Comparison of ENCODE assay signal across 8 cellular contexts in the genomic region with DNA sequence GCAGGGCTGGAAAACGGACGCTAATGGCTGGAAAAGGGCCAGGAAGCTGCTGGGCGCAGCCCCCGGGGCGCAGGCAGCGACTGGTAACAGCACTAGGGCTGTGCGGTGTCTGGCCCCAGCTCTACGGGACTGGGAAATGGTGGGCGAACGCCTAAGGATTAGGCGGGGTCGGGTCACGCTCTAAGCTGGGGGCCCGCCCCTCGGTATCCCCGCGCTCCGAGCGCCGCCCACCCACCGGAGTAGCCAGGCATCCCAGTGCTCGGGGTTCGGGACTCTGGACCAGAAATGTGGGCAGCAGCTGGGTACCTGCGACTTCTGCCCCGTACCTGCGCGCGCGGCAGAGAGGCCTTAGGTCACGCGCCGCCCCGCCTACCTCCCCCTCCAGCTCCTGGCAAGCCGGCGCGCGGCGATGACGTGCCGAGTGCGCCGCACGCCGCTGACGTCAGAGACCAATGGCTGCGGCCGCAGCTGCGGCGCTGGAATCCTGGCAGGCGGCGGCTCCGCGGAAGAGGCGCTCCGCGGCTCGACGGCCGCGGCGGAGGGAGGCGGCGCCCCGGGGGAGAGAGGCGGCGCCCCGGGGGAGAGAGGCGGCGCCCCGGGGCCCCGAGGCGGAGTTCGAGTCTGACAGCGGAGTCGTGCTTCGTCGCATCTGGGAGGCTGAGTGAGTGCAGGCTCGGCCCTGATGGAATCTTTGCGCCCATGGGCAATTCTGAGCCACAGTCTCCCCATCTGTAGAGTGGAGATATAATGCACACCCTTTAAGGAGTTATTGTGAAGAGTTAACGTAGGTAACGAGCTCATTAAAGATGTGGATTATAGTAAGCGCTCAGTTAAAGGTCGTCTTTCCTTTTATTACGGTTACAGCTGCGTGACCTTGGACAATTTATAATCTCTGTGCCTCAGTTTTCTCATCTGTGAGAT. TPM values are rescaled to one million over a fixed set of nuclear protein-coding genes. Genes with fewer than 3 reads are reported as not detected.
DNase-seq lines count a peak whose midpoint lies in the region; ATAC-seq lines count a peak whose summit lies in the region.

Gene HPS4 (minus strand): TSS at position 345 of the 921 bp plus-strand sequence. CDS start 2,021 bp downstream, outside the sequence.
Gene SRRD (plus strand): TSS at position 439 of the 921 bp plus-strand sequence. CDS start 14 bp downstream, at position 453.

- peak within 1 kb of the TSS; percentile 95 for H3K27ac ChIP-seq in CD4-positive, alpha-beta memory T cell (ENCODE audit: low read depth, low read length)
- peak within 1 kb of the TSS; percentile 97 for H3K27ac ChIP-seq in mesendoderm (ENCODE audit: low read depth, low read length)

- no peak within 1 kb of the TSS for H2BK15ac ChIP-seq in mesendoderm (replicated peaks; ENCODE audit: low read depth)

- peaks cover 0 to 3% (median 0%) of the 10 kb centered on the region in 8 donors for H3K9me3 Mint-ChIP-seq in CD4-positive, alpha-beta memory T cell

- H4K8ac ChIP-seq in mesendoderm (ENCODE audit: low read depth, low read length): peak within 1 kb of the TSS; percentile 99

- POLR2A ChIA-PET in CD4-positive, alpha-beta memory T cell (lab: Charles Lee; ENCODE audit: partially characterized antibody): interaction anchor here (0.7 to 6.4 kb wide), 28 partner anchors 9 to 1436 kb away, joined by 3 to 68 read pairs (median 6); partner anchors contain the start of genes ASPHD2, MIAT, PITPNB and TFIP11

- H3K4ac ChIP-seq in mesendoderm (ENCODE audit: low read depth, low read length): peak within 1 kb of the TSS; percentile 63

- peaks cover 70% of the 10 kb centered on the region for H3K4me1 ChIP-seq in CD4-positive, alpha-beta memory T cell (ENCODE audit: insufficient read depth, low read length)
- H3K4me1 ChIP-seq in endocrine pancreas (ENCODE audit: control insufficient read depth, insufficient read depth, low read length): peaks cover 16% of the 10 kb centered on the region
- peaks cover 4% of the 10 kb centered on the region for H3K4me1 ChIP-seq in mesendoderm (ENCODE audit: control insufficient read depth, low read depth, low read length)

- peak within 1 kb of the TSS; percentile 93 to 99 (median 99) for H3K27ac Mint-ChIP-seq in CD4-positive, alpha-beta memory T cell

- peak within 1 kb of the TSS; percentile 62 for H2BK5ac ChIP-seq in mesendoderm (ENCODE audit: low read length)

- no peaks in the 10 kb centered on the region for H3K27me3 Mint-ChIP-seq in CD4-positive, alpha-beta memory T cell

- H2BK120ac ChIP-seq in mesendoderm (ENCODE audit: low read depth, low read length): no peak within 1 kb of the TSS

- peak within 1 kb of the TSS; percentile 91 to 98 (median 92) for H3K4me3 Mint-ChIP-seq in CD4-positive, alpha-beta memory T cell

- H3K79me1 ChIP-seq in mesendoderm (ENCODE audit: low read length): peaks cover 20% of the 10 kb centered on the region

- no peaks in the 10 kb centered on the region for H3K27me3 ChIP-seq in CD4-positive, alpha-beta memory T cell (ENCODE audit: insufficient read depth, low read length)
- no peaks in the 10 kb centered on the region for H3K27me3 ChIP-seq in endocrine pancreas (ENCODE audit: control insufficient read depth, insufficient read depth, low read length)
- no peaks in the 10 kb centered on the region for H3K27me3 ChIP-seq in mesendoderm (ENCODE audit: insufficient read depth, low read length, poor library complexity)

- H3K23ac ChIP-seq in mesendoderm (ENCODE audit: low read length): peak within 1 kb of the TSS; percentile 16

- peak within 1 kb of the TSS; percentile 67 for H3K4me2 ChIP-seq in mesendoderm (ENCODE audit: low read length)

- peak within 1 kb of the TSS; percentile 51 to 92 for H3K4me3 ChIP-seq in CD4-positive, alpha-beta memory T cell (ENCODE audit: low read length in 2 of 2)
- peak within 1 kb of the TSS; percentile 92 for H3K4me3 ChIP-seq in endocrine pancreas (ENCODE audit: control insufficient read depth, insufficient read depth, low read length)
- H3K4me3 ChIP-seq in mesendoderm (ENCODE audit: low read length): peak within 1 kb of the TSS; percentile 95

- CTCF ChIA-PET in CD4-positive, alpha-beta memory T cell (lab: Charles Lee; ENCODE audit: partially characterized antibody): interaction anchor here (0.9 to 4.1 kb wide), 4 partner anchors 19 to 183 kb away, joined by 3 to 17 read pairs (median 6); partner anchors contain the start of gene TFIP11

- peaks cover 16% of the 10 kb centered on the region for H3K79me2 ChIP-seq in mesendoderm (ENCODE audit: control insufficient read depth, insufficient read depth, low read length)

- peaks cover 11% of the 10 kb centered on the region for H3K36me3 ChIP-seq in CD4-positive, alpha-beta memory T cell (ENCODE audit: insufficient read depth, low read length)
- no peaks in the 10 kb centered on the region for H3K36me3 ChIP-seq in endocrine pancreas (ENCODE audit: control insufficient read depth, insufficient read depth, low read length)
- peaks cover 4% of the 10 kb centered on the region for H3K36me3 ChIP-seq in mesendoderm (ENCODE audit: control insufficient read depth, insufficient read depth, low read length)

- peaks cover 50 to 79% (median 66%) of the 10 kb centered on the region in 4 donors for H3K4me1 Mint-ChIP-seq in CD4-positive, alpha-beta memory T cell

- intact Hi-C loops in CD4-positive, alpha-beta memory T cell (cut with micrococcal nuclease): loop anchor here (1.0 to 2.0 kb wide), 5 partner anchors 29 to 189 kb away; partner anchors contain the start of genes ASPHD2, TFIP11 and TPST2

- WGBS in mesendoderm (ENCODE audit: extremely low coverage, insufficient coverage, low lambda C conversion rate): no CpG with 5 or more reads among the region's 85 CpGs

- peak within 1 kb of the TSS; percentile 77 for H3K18ac ChIP-seq in mesendoderm (ENCODE audit: low read length)

- H2AK5ac ChIP-seq in mesendoderm (ENCODE audit: low read length): no peak within 1 kb of the TSS

- H3K56ac ChIP-seq in mesendoderm (ENCODE audit: low read length): peak within 1 kb of the TSS; percentile 96

- no peaks in the 10 kb centered on the region for H3K9me3 ChIP-seq in CD4-positive, alpha-beta memory T cell (ENCODE audit: control insufficient read depth in 1 of 2, low read length in 2 of 2)
- H3K9me3 ChIP-seq in endocrine pancreas (ENCODE audit: control insufficient read depth, low read length): no peaks in the 10 kb centered on the region

- DNase-seq in CD4-positive, alpha-beta memory T cell: peak; percentile 91 to 96 (median 94)
- DNase-seq in HS-27A (ENCODE audit: low read depth) (peak; percentile 39), mesendoderm (peak; percentile 96)
- DNase-seq in NK-92 treated with Interleukin-12 subunit alpha and Interleukin-12 subunit beta, amount 100 ng/mL, for 24 hours (lab: John Stamatoyannopoulos, UW): peak; percentile 72
- DNase-seq in activated CD8-positive, alpha-beta memory T cell treated with anti-CD3 and anti-CD28 coated beads for 4 hours (ENCODE audit: low read depth in 2 of 2): peak; percentile 81 to 87
- peak; percentile 77 for DNase-seq in stimulated activated CD8-positive, alpha-beta memory T cell treated with anti-CD3 and anti-CD28 coated beads, Interleukin-15, amount 100 ng/mL, for 1 hour (ENCODE audit: low read depth)

- peak within 1 kb of the TSS; percentile 21 for H4K5ac ChIP-seq in mesendoderm (ENCODE audit: low read length)

- peaks cover 18 to 52% of the 10 kb centered on the region in 2 donors for H3K36me3 Mint-ChIP-seq in CD4-positive, alpha-beta memory T cell

- peak; percentile 50 for ATAC-seq in GM19467 (IDR thresholded peaks at IDR 0.05; ENCODE audit: unreplicated experiment)

- peak within 1 kb of the TSS; percentile 97 for H3K9ac ChIP-seq in endocrine pancreas (ENCODE audit: control insufficient read depth, insufficient read depth, low read length)
- H3K9ac ChIP-seq in mesendoderm (ENCODE audit: low read length): peak within 1 kb of the TSS; percentile 98

RNA-seq across cellular contexts. Expression of gene HPS4, which starts in this region (rescaled TPM):
- total RNA-seq in CD4-positive, alpha-beta memory T cell: 10 to 100 TPM; 54.0 to 59.7 TPM
- polyA plus RNA-seq in CD4-positive, alpha-beta memory T cell: 10 to 100 TPM in 1 of 2 donors, 1 to 10 TPM in 1; 7.9 to 19.7 TPM
- polyA plus RNA-seq in mesendoderm (2013, experiment 1 of 2): 20.0 TPM
- polyA plus RNA-seq in mesendoderm (2013, experiment 2 of 2): 19.1 TPM

RNA-seq across cellular contexts. Expression of gene SRRD, which starts in this region (rescaled TPM):
- total RNA-seq in CD4-positive, alpha-beta memory T cell: 10 to 100 TPM; 19.5 to 20.7 TPM
- 10 to 100 TPM; 17.6 to 28.9 TPM for polyA plus RNA-seq in CD4-positive, alpha-beta memory T cell
- polyA plus RNA-seq in mesendoderm (2013, experiment 1 of 2): 17.7 TPM
- 18.1 TPM for polyA plus RNA-seq in mesendoderm (2013, experiment 2 of 2)

Comparison
In these comparisons a context has a peak if more than half of its experiments do, and no peak if none do; other contexts are left out.
1. Peak in every context shown above with its lines: DNase-seq, ATAC-seq, H3K4me3 ChIP-seq and H3K27ac ChIP-seq.
2. DNase-seq: peak in every context shown above with its lines; median percentile 96 in mesendoderm; 94 in CD4-positive, alpha-beta memory T cell; 84 in activated CD8-positive, alpha-beta memory T cell treated with anti-CD3 and anti-CD28 coated beads for 4 hours; 77 in stimulated activated CD8-positive, alpha-beta memory T cell treated with anti-CD3 and anti-CD28 coated beads, Interleukin-15, amount 100 ng/mL, for 1 hour; 72 in NK-92 treated with Interleukin-12 subunit alpha and Interleukin-12 subunit beta, amount 100 ng/mL, for 24 hours; 39 in HS-27A.